In genomic region chr12:116598341-116599284, GRCh38 we compare ENCODE assay signal across 10 cellular contexts. TPM values are rescaled to one million over a fixed set of nuclear protein-coding genes. Genes with fewer than 3 reads are reported as not detected.
DNase-seq lines count a peak whose midpoint lies in the region; ATAC-seq and TF ChIP-seq lines count a peak whose summit lies in the region.
"Had no signal": no experiment of that assay in that cellular context is flagged by ENCODE, and none has a peak within 500 bp of the region (broad histone marks: within the 10 kb centered on the region; RNA-seq: fewer than 3 reads in every experiment).

No MANE protein-coding gene starts in this region.

- peak overlapping the region; percentile 88 for H2AFZ ChIP-seq in ACC112 (ENCODE audit: low read length, unreplicated experiment)
- peak overlapping the region; percentile 83 for H2AFZ ChIP-seq in fibroblast of lung (ENCODE audit: low read length)

- no peaks in the 10 kb centered on the region for H3K36me3 ChIP-seq in ACC112 (ENCODE audit: insufficient read depth, low read length)
- H3K36me3 ChIP-seq in fibroblast of lung (ENCODE audit: control insufficient read depth, insufficient read depth, low read length): no peaks in the 10 kb centered on the region
- H3K36me3 ChIP-seq: cardiac muscle cell had no signal

- H3K4me3 Mint-ChIP-seq in osteocyte (ENCODE audit: unreplicated experiment): peak overlapping the region; percentile 69
- H3K4me3 Mint-ChIP-seq in activated T-cell treated with anti-CD3 and anti-CD28 coated beads, Interleukin-2, amount 50 U/mL, for 4 hours: no peak overlapping the region

- H3K27me3 ChIP-seq in ACC112 (ENCODE audit: insufficient read depth, low read length): no peaks in the 10 kb centered on the region
- no peaks in the 10 kb centered on the region for H3K27me3 ChIP-seq in fibroblast of lung (ENCODE audit: control insufficient read depth, insufficient read depth, low read length)
- H3K27me3 ChIP-seq: cardiac muscle cell had no signal

- no peaks in the 10 kb centered on the region for H4K20me1 ChIP-seq in fibroblast of lung (ENCODE audit: control insufficient read depth, extremely low read depth, insufficient read depth, low read length)

- peak overlapping the region; percentile 54 for H3K9ac ChIP-seq in fibroblast of lung (ENCODE audit: insufficient read depth, low read length)

- H3K36me3 Mint-ChIP-seq in osteocyte (ENCODE audit: unreplicated experiment): no peaks in the 10 kb centered on the region
- no peaks in the 10 kb centered on the region for H3K36me3 Mint-ChIP-seq in activated T-cell treated with anti-CD3 and anti-CD28 coated beads, Interleukin-2, amount 50 U/mL, for 4 hours (ENCODE audit: insufficient read depth)

- ATAC-seq in activated T-cell treated with anti-CD3 and anti-CD28 coated beads, Interleukin-2, amount 50 U/mL, for 4 hours: no peak
- ATAC-seq in left lobe of liver: no peak

- H3K4me2 ChIP-seq in fibroblast of lung (ENCODE audit: extremely low read depth, insufficient read depth, low read length): peak overlapping the region; percentile 91

- H3K4me1 Mint-ChIP-seq in osteocyte (ENCODE audit: unreplicated experiment): peaks cover 75% of the 10 kb centered on the region
- peaks cover 24% of the 10 kb centered on the region for H3K4me1 Mint-ChIP-seq in activated T-cell treated with anti-CD3 and anti-CD28 coated beads, Interleukin-2, amount 50 U/mL, for 4 hours (ENCODE audit: low read depth)

- H3K27me3 Mint-ChIP-seq in osteocyte (ENCODE audit: unreplicated experiment): no peaks in the 10 kb centered on the region
- no peaks in the 10 kb centered on the region for H3K27me3 Mint-ChIP-seq in activated T-cell treated with anti-CD3 and anti-CD28 coated beads, Interleukin-2, amount 50 U/mL, for 4 hours (ENCODE audit: low read depth)

- no peak for TF ChIP-seq CTCF in fibroblast of lung (conservative IDR thresholded peaks at IDR 0.05 in 1 of 2, IDR thresholded peaks at IDR 0.05 in 1 of 2; ENCODE audit: low read depth in 1 of 2, low read length in 2 of 2)
- TF ChIP-seq CTCF in osteocyte (IDR thresholded peaks at IDR 0.05): no peak

- peak overlapping the region; percentile 99 for H3K27ac Mint-ChIP-seq in osteocyte (ENCODE audit: unreplicated experiment)

- H3K4me1 ChIP-seq in ACC112 (ENCODE audit: control insufficient read depth, insufficient read depth, low read length, unreplicated experiment) (peaks cover 31% of the 10 kb centered on the region), fibroblast of lung (ENCODE audit: control insufficient read depth, extremely low read depth, insufficient read depth, low read length) (peaks cover 3% of the 10 kb centered on the region)

- no peaks in the 10 kb centered on the region for H3K9me3 Mint-ChIP-seq in osteocyte (ENCODE audit: unreplicated experiment)
- H3K9me3 Mint-ChIP-seq in activated T-cell treated with anti-CD3 and anti-CD28 coated beads, Interleukin-2, amount 50 U/mL, for 4 hours: no peaks in the 10 kb centered on the region

- peak; percentile 81 for DNase-seq in OCI-M1 (lab: John Stamatoyannopoulos, UW)
- peak in 1 of 2 donors; percentile 17 for DNase-seq in fibroblast of lung (ENCODE audit: low read depth in 2 of 2)
- DNase-seq in osteocyte (ENCODE audit: extremely low spot score, unreplicated experiment): no peak
- no peak for DNase-seq in activated naive CD4-positive, alpha-beta T cell (lab: John Stamatoyannopoulos, UW)
- no peak for DNase-seq in activated T-cell treated with anti-CD3 and anti-CD28 coated beads, Interleukin-2, amount 50 U/mL, for 4 hours
- no peak for DNase-seq in cerebellar cortex (ENCODE audit: low spot score)
- DNase-seq in left lobe of liver (ENCODE audit: low spot score): no peak
- DNase-seq: KG1 had no signal

- H3K27ac ChIP-seq in ACC112 (ENCODE audit: low read depth, low read length) (peak overlapping the region; percentile 82), fibroblast of lung (ENCODE audit: insufficient read depth, low read length) (peak overlapping the region; percentile 70)
- H3K27ac ChIP-seq: cardiac muscle cell had no signal

- no peaks in the 10 kb centered on the region for H3K9me3 ChIP-seq in fibroblast of lung (ENCODE audit: control insufficient read depth, insufficient read depth, low read depth, low read length)

- H3K79me2 ChIP-seq in ACC112 (ENCODE audit: control insufficient read depth, insufficient read depth, low read length, unreplicated experiment) (no peaks in the 10 kb centered on the region), fibroblast of lung (ENCODE audit: control insufficient read depth, insufficient read depth, low read length) (no peaks in the 10 kb centered on the region)

- H3K4me3 ChIP-seq in ACC112 (ENCODE audit: low read depth, low read length) (peak overlapping the region; percentile 70), fibroblast of lung (replicated peaks in 1 of 4; ENCODE audit: control extremely low read depth in 1 of 4, insufficient read depth in 1 of 4, low read depth in 3 of 4, low read length in 4 of 4) (peak overlapping the region in 3 of 4 experiments; percentile 18 to 42 (median 34))

RNA-seq across cellular contexts. Expression of gene MAP1LC3B2, which starts 39.4 kb away (rescaled TPM):
- 0.51 and 1.2 TPM in 2 replicates for total RNA-seq in fibroblast of lung
- polyA plus RNA-seq in fibroblast of lung: 0.85 and 1.2 TPM in 2 replicates
- 2.1 and 3.1 TPM in 2 replicates for polyA plus RNA-seq in fibroblast of lung (2012)
- polyA minus RNA-seq in fibroblast of lung (ENCODE audit: low replicate concordance): not detected in 2 replicates
- total RNA-seq in osteocyte: 1.7 and 2.1 TPM in 2 replicates
- total RNA-seq in activated T-cell treated with anti-CD3 and anti-CD28 coated beads, Interleukin-2, amount 50 U/mL, for 4 hours: 1 to 10 TPM in 2 of 3 donors, not detected in 1; 1.1 to 1.5 TPM
- total RNA-seq in left lobe of liver: not detected
